In the genomic region with DNA sequence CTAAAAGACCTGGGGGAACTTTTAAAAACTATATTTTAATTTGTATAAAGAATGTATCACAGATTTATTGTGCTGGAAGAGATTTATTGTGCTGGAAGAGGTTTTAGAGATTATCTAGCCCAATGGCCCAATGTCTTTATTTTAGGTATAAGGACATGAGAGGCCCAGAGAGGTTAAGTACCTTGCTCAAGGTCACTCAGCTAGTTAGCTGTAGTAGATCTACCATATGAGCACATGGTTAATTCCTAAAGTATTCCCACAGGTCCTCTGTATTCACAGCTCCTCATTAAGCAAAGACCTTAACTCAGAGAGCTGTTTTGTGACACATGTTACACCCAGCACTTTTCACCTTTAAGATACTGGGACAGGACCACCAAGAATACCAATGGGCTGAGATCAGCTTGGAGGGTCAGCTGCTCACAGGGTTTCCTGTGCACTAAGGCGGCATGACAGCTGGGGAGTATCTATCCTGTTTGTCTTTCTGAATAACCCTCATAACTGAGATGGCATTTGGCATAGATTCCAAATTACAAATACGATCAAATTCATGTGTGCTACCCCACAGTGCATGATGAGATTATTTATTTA, we compare ENCODE assay signal across 27 cellular contexts.
DNase-seq lines count a peak whose midpoint lies in the region; ATAC-seq, FAIRE-seq and TF ChIP-seq lines count a peak whose summit lies in the region.
"Had no signal": no experiment of that assay in that cellular context is flagged by ENCODE, and none has a peak within 500 bp of the region (broad histone marks: within the 10 kb centered on the region; RNA-seq: fewer than 3 reads in every experiment).

No MANE protein-coding gene starts in this region.

- POLR2A ChIA-PET in endothelial cell of umbilical vein (lab: Charles Lee): interaction anchor here (0.7 kb wide), 1 partner anchor 146 kb away, joined by 3 read pairs; no protein-coding TSS in a partner anchor
- POLR2A ChIA-PET in T-cell (lab: Charles Lee): interaction anchor here (0.6 to 0.8 kb wide), 2 partner anchors 36 to 65 kb away, joined by 5 to 10 read pairs; no protein-coding TSS in a partner anchor

- no peak for FAIRE-seq in endothelial cell of umbilical vein (lab: Jason Lieb, UNC)
- FAIRE-seq: A204.1, H54, islet of Langerhans had no signal

- H3K4me1 Mint-ChIP-seq in osteocyte (ENCODE audit: unreplicated experiment) (peaks cover 90% of the 10 kb centered on the region), T-cell (peaks cover 30 to 36% (median 31%) of the 10 kb centered on the region in 3 donors)

- no peaks in the 10 kb centered on the region for H3K27me3 Mint-ChIP-seq in osteocyte (ENCODE audit: unreplicated experiment)
- H3K27me3 Mint-ChIP-seq in T-cell: no peaks in the 10 kb centered on the region
- H3K27me3 Mint-ChIP-seq: stimulated activated naive CD8-positive, alpha-beta T cell treated with anti-CD3 and anti-CD28 coated beads, Interleukin-15, Interleukin-2, amounts not matched to agents 100 ng/mL and 50 ng/mL, for 24 hours had no signal

- no peaks in the 10 kb centered on the region for H3K27me3 ChIP-seq in endothelial cell of umbilical vein (ENCODE audit: control insufficient read depth in 2 of 2, insufficient read depth in 2 of 2, low read length in 2 of 2)
- H3K27me3 ChIP-seq: BE2C, cardiac muscle cell, spleen, tibial nerve had no signal

- DNase-seq in NCI-H2171 treated with DMSO at 0.1 percent for 48 hours (lab: John Stamatoyannopoulos, UW): peak; percentile 21
- DNase-seq in NCI-H2171 (lab: John Stamatoyannopoulos, UW): no peak
- DNase-seq in NCI-H69 (lab: John Stamatoyannopoulos, UW): peak; percentile 47
- no peak for DNase-seq in endothelial cell of umbilical vein (ENCODE audit: low read depth, low spot score)
- DNase-seq in osteocyte (ENCODE audit: extremely low spot score, unreplicated experiment): no peak
- DNase-seq in dedifferentiated amniotic fluid mesenchymal stem cell (ENCODE audit: extremely low spot score): no peak
- no peak for DNase-seq in T-cell
- DNase-seq: activated CD4-positive, alpha-beta T cell treated with anti-CD3 and anti-CD28 coated beads for 4 hours; activated naive CD4-positive, alpha-beta T cell treated with anti-CD3 and anti-CD28 coated beads, Interleukin-2, amount 50 U/mL, for 16 hours; BE2C; COR-L47; erythroblast; foreskin fibroblast; MV-4-11; NCI-H748 treated with DMSO at 0.1 percent for 48 hours; nucleus accumbens; SIG-M5; spleen; stimulated activated CD4-positive, alpha-beta T cell treated with anti-CD3 and anti-CD28 coated beads, Interleukin-4, amount 100 ng/mL, for 1 hour had no signal

- no TSS peak for BruUV-seq in endothelial cell of umbilical vein (replicated peaks; lab: Mats Ljungman, UMichigan)

- H3K9me1 ChIP-seq in endothelial cell of umbilical vein (replicated peaks; ENCODE audit: control insufficient read depth, extremely low read depth, insufficient read depth, low read length): no peaks in the 10 kb centered on the region

- ATAC-seq in T-cell (replicated peaks in 1 of 4): no peak
- no peak for ATAC-seq in GM19455 (IDR thresholded peaks at IDR 0.05; ENCODE audit: unreplicated experiment)

- dilution Hi-C loops in endothelial cell of umbilical vein (cut with MboI; ENCODE audit: extremely low pct_ligation_motif_present, low sequenced_read_pairs): no loop called here

- no peaks in the 10 kb centered on the region for H3K9me3 Mint-ChIP-seq in osteocyte (ENCODE audit: unreplicated experiment)
- no peaks in the 10 kb centered on the region for H3K9me3 Mint-ChIP-seq in T-cell
- H3K9me3 Mint-ChIP-seq: activated T-helper 1 cell treated with anti-CD3 and anti-CD28 coated beads, Interleukin-12 subunit alpha, Interleukin-12 subunit beta, Interleukin-2, Interleukin-4 antibody, amounts not matched to agents 30 ng/mL and 10 ng/mL and 1 ng/mL, durations not matched to agents 14 hours and 24 hours and 36 hours; stimulated activated naive CD8-positive, alpha-beta T cell treated with anti-CD3 and anti-CD28 coated beads, Interleukin-15, Interleukin-2, amounts not matched to agents 100 ng/mL and 50 ng/mL, for 24 hours had no signal

- H2AFZ ChIP-seq in endothelial cell of umbilical vein (ENCODE audit: low read depth, low read length): peak overlapping the region; percentile 28

- H3K36me3 Mint-ChIP-seq in osteocyte (ENCODE audit: unreplicated experiment) (no peaks in the 10 kb centered on the region), T-cell (no peaks in the 10 kb centered on the region)

- no peak overlapping the region for H3K27ac ChIP-seq in endothelial cell of umbilical vein (ENCODE audit: insufficient read depth, low read depth, low read length)
- H3K27ac ChIP-seq: cardiac muscle cell had no signal

- no peak overlapping the region for H3K9ac ChIP-seq in endothelial cell of umbilical vein (replicated peaks; ENCODE audit: extremely low read depth, insufficient read depth, low read length)

- H3K4me3 ChIP-seq in endothelial cell of umbilical vein (replicated peaks in 1 of 3; ENCODE audit: insufficient read depth in 1 of 3, low read depth in 1 of 3, low read length in 3 of 3): no peak overlapping the region
- H3K4me3 ChIP-seq: cardiac muscle cell, spleen, tibial nerve had no signal

- peaks cover 29% of the 10 kb centered on the region for H3K4me1 ChIP-seq in endothelial cell of umbilical vein (ENCODE audit: control insufficient read depth, extremely low read depth, insufficient read depth, low read length)

- H3K27ac Mint-ChIP-seq in osteocyte (ENCODE audit: unreplicated experiment) (peak overlapping the region; percentile 47), T-cell (no peak overlapping the region)
- H3K27ac Mint-ChIP-seq: activated T-helper 1 cell treated with anti-CD3 and anti-CD28 coated beads, Interleukin-12 subunit alpha, Interleukin-12 subunit beta, Interleukin-2, Interleukin-4 antibody, amounts not matched to agents 30 ng/mL and 10 ng/mL and 1 ng/mL, durations not matched to agents 14 hours and 24 hours and 36 hours had no signal

- no peak for TF ChIP-seq CTCF in endothelial cell of umbilical vein (IDR thresholded peaks at IDR 0.05; ENCODE audit: extremely low read depth in 1 of 2, insufficient read depth in 1 of 2, low read depth in 1 of 2, low read length in 2 of 2)
- no peak for TF ChIP-seq CTCF in osteocyte (IDR thresholded peaks at IDR 0.05)

- H3K9me3 ChIP-seq in endothelial cell of umbilical vein (replicated peaks; ENCODE audit: control insufficient read depth, insufficient read depth, low read length): no peaks in the 10 kb centered on the region
- H3K9me3 ChIP-seq: BE2C, spleen, tibial nerve had no signal

- no peak for TF ChIP-seq POLR2A in endothelial cell of umbilical vein (IDR thresholded peaks at IDR 0.05; ENCODE audit: low read depth, low read length)

- no peak overlapping the region for H3K4me2 ChIP-seq in endothelial cell of umbilical vein (ENCODE audit: insufficient read depth, low read length)

- H4K20me1 ChIP-seq in endothelial cell of umbilical vein (replicated peaks; ENCODE audit: control insufficient read depth, extremely low read depth, insufficient read depth, low read length): no peaks in the 10 kb centered on the region

- no peak overlapping the region for H3K4me3 Mint-ChIP-seq in osteocyte (ENCODE audit: unreplicated experiment)
- H3K4me3 Mint-ChIP-seq in T-cell: no peak overlapping the region
- H3K4me3 Mint-ChIP-seq: activated T-helper 1 cell treated with anti-CD3 and anti-CD28 coated beads, Interleukin-12 subunit alpha, Interleukin-12 subunit beta, Interleukin-2, Interleukin-4 antibody, amounts not matched to agents 30 ng/mL and 10 ng/mL and 1 ng/mL, durations not matched to agents 14 hours and 24 hours and 36 hours; stimulated activated naive CD8-positive, alpha-beta T cell treated with anti-CD3 and anti-CD28 coated beads, Interleukin-15, Interleukin-2, amounts not matched to agents 100 ng/mL and 50 ng/mL, for 24 hours had no signal

- no peaks in the 10 kb centered on the region for H3K36me3 ChIP-seq in endothelial cell of umbilical vein (ENCODE audit: control insufficient read depth in 2 of 2, extremely low read depth in 1 of 2, insufficient read depth in 2 of 2, low read length in 2 of 2)
- H3K36me3 ChIP-seq: BE2C, cardiac muscle cell, spleen, tibial nerve had no signal

- H3K79me2 ChIP-seq in endothelial cell of umbilical vein (ENCODE audit: control insufficient read depth, insufficient read depth, low read length): no peaks in the 10 kb centered on the region

- CTCF ChIA-PET in endothelial cell of umbilical vein (lab: Charles Lee) (interaction anchor here (0.9 to 1.1 kb wide), 2 partner anchors 18 to 104 kb away, joined by 3 to 4 read pairs; no protein-coding TSS in a partner anchor), T-cell (lab: Charles Lee) (interaction anchor here in 1 of 2 donors (0.6 kb wide), 1 partner anchor 152 kb away, joined by 7 read pairs; no protein-coding TSS in a partner anchor)

- intact Hi-C loops in endothelial cell of umbilical vein (cut with micrococcal nuclease): no loop called here

TF ChIP-seq in endothelial cell of umbilical vein, 7 proteins besides CTCF, POLR2A, EP300 and RAD21:
- TF ChIP-seq EZH2 (IDR thresholded peaks at IDR 0.05; ENCODE audit: borderline replicate concordance, low read depth, low read length, severe bottlenecking) (no peak), FOS (IDR thresholded peaks at IDR 0.05; ENCODE audit: borderline replicate concordance, insufficient read depth, low read length) (no peak)

Comparison
In these comparisons a context has a peak if more than half of its experiments do, and no peak if none do; other contexts are left out.
1. DNase-seq: peak in NCI-H2171 treated with DMSO at 0.1 percent for 48 hours (single experiment) and NCI-H69 (single experiment); none in NCI-H2171 (single experiment), endothelial cell of umbilical vein (single experiment), osteocyte (single experiment), dedifferentiated amniotic fluid mesenchymal stem cell (single experiment) and T-cell (0 of 34).